ENCODE assay signal across 15 cellular contexts in genomic region chr1:232965124-232965911, GRCh38. TPM values are rescaled to one million over a fixed set of nuclear protein-coding genes. Genes with fewer than 3 reads are reported as not detected.
DNase-seq lines count a peak whose midpoint lies in the region; ATAC-seq and TF ChIP-seq lines count a peak whose summit lies in the region.
"Had no signal": no experiment of that assay in that cellular context is flagged by ENCODE, and none has a peak within 500 bp of the region (broad histone marks: within the 10 kb centered on the region; RNA-seq: fewer than 3 reads in every experiment).

No MANE protein-coding gene starts in this region.

- peak overlapping the region; percentile 19 for H3K27ac Mint-ChIP-seq in stimulated activated naive CD8-positive, alpha-beta T cell treated with anti-CD3 and anti-CD28 coated beads, Interleukin-15, amount 100 ng/mL, for 72 hours

- TF ChIP-seq CTCF in heart left ventricle (IDR thresholded peaks at IDR 0.05): no peak

- no peaks in the 10 kb centered on the region for H3K27me3 Mint-ChIP-seq in stimulated activated naive CD8-positive, alpha-beta T cell treated with anti-CD3 and anti-CD28 coated beads, Interleukin-15, amount 100 ng/mL, for 72 hours

- ATAC-seq in stimulated activated naive CD8-positive, alpha-beta T cell treated with anti-CD3 and anti-CD28 coated beads, Interleukin-15, amount 100 ng/mL, for 72 hours: peak; percentile 71
- ATAC-seq in stimulated activated naive CD8-positive, alpha-beta T cell treated with anti-CD3 and anti-CD28 coated beads, Interleukin-15, Interleukin-2, amounts not matched to agents 100 U/mL and 50 U/mL, for 24 hours: no peak
- ATAC-seq in HG03342 (IDR thresholded peaks at IDR 0.05; ENCODE audit: unreplicated experiment) (peak; percentile 47), heart left ventricle (peak in 3 of 4 donors; percentile 40 to 58 (median 48)), HG03565 (IDR thresholded peaks at IDR 0.05; ENCODE audit: unreplicated experiment) (no peak)
- ATAC-seq: activated T-cell treated with anti-CD3 and anti-CD28 coated beads, Interleukin-2, amount 50 U/mL, for 4 hours; SK-N-SH treated with all-trans-retinoic acid at 6 μM for 48 hours had no signal

- H3K27me3 ChIP-seq in heart left ventricle: no peaks in the 10 kb centered on the region
- H3K27me3 ChIP-seq: vagina had no signal

- intact Hi-C loops in heart left ventricle (cut with DNase I): loop anchor here in 4 of 10 donors (5.0 to 10.0 kb wide), 3 partner anchors 161 to 331 kb away; partner anchors contain the start of genes SIPA1L2 (in 2 of the 4) and MAP10 (in 1 of the 4)

- peaks cover 0 to 71% (median 36%) of the 10 kb centered on the region in 12 donors for H3K4me1 ChIP-seq in heart left ventricle
- H3K4me1 ChIP-seq: vagina had no signal

- H3K9me3 Mint-ChIP-seq in stimulated activated naive CD8-positive, alpha-beta T cell treated with anti-CD3 and anti-CD28 coated beads, Interleukin-15, amount 100 ng/mL, for 72 hours: no peaks in the 10 kb centered on the region
- H3K9me3 Mint-ChIP-seq: activated T-cell treated with anti-CD3 and anti-CD28 coated beads, Interleukin-2, amount 50 U/mL, for 4 hours had no signal

- peaks cover 0 to 37% (median 22%) of the 10 kb centered on the region in 9 donors for H3K36me3 ChIP-seq in heart left ventricle

- no peak overlapping the region for H3K4me3 ChIP-seq in heart left ventricle
- H3K4me3 ChIP-seq: vagina had no signal

- no peak for DNase-seq in stimulated activated naive CD8-positive, alpha-beta T cell treated with anti-CD3 and anti-CD28 coated beads, Interleukin-15, amount 100 ng/mL, for 72 hours
- no peak for DNase-seq in stimulated activated naive CD8-positive, alpha-beta T cell treated with anti-CD3 and anti-CD28 coated beads, Interleukin-15, Interleukin-2, amounts not matched to agents 100 U/mL and 50 U/mL, for 24 hours
- DNase-seq in heart left ventricle: no peak
- no peak for DNase-seq in nucleus accumbens (lab: John Stamatoyannopoulos, UW)
- DNase-seq in stimulated activated CD4-positive, alpha-beta T cell treated with anti-CD3 and anti-CD28 coated beads, Interleukin-4, amount 100 ng/mL, for 1 hour: no peak
- no peak for DNase-seq in mucosa of gallbladder (ENCODE audit: low spot score)
- DNase-seq: activated T-cell treated with anti-CD3 and anti-CD28 coated beads, Interleukin-2, amount 50 U/mL, for 4 hours; anterior cingulate cortex; DMS79; NCI-H1092 treated with DMSO at 0.1 percent for 48 hours; stimulated activated CD8-positive, alpha-beta memory T cell treated with anti-CD3 and anti-CD28 coated beads, Interleukin-4, amount 100 ng/mL, for 48 hours had no signal

- no peaks in the 10 kb centered on the region for H3K9me3 ChIP-seq in heart left ventricle
- H3K9me3 ChIP-seq: vagina had no signal

- 45 to 70% (median 56%) methylated on average over 9 to 10 of the region's 10 CpGs for WGBS in heart left ventricle, 4 donors

- H3K27ac ChIP-seq in heart left ventricle: peak overlapping the region in 6 of 12 donors; percentile 3 to 26 (median 15)
- H3K27ac ChIP-seq: vagina had no signal

- H3K4me1 Mint-ChIP-seq in stimulated activated naive CD8-positive, alpha-beta T cell treated with anti-CD3 and anti-CD28 coated beads, Interleukin-15, amount 100 ng/mL, for 72 hours: peaks cover 58% of the 10 kb centered on the region

- TF ChIP-seq POLR2A in heart left ventricle (IDR thresholded peaks at IDR 0.05): no peak

- H3K4me3 Mint-ChIP-seq in stimulated activated naive CD8-positive, alpha-beta T cell treated with anti-CD3 and anti-CD28 coated beads, Interleukin-15, amount 100 ng/mL, for 72 hours: no peak overlapping the region
- H3K4me3 Mint-ChIP-seq: activated T-cell treated with anti-CD3 and anti-CD28 coated beads, Interleukin-2, amount 50 U/mL, for 4 hours had no signal

RNA-seq across cellular contexts. Expression of gene NTPCR, which starts 14.9 kb away (rescaled TPM):
- total RNA-seq in heart left ventricle (10 to 100 TPM; 29.6 to 62.9 (median 57.7) TPM), mucosa of gallbladder (53.5 TPM)
- polyA plus RNA-seq in heart left ventricle: 10 to 100 TPM; 70.3 to 81.8 TPM

Comparison
In these comparisons a context has a peak if more than half of its experiments do, and no peak if none do; other contexts are left out.
1. ATAC-seq: peak in stimulated activated naive CD8-positive, alpha-beta T cell treated with anti-CD3 and anti-CD28 coated beads, Interleukin-15, amount 100 ng/mL, for 72 hours (single experiment), HG03342 (single experiment) and heart left ventricle (3 of 4); none in stimulated activated naive CD8-positive, alpha-beta T cell treated with anti-CD3 and anti-CD28 coated beads, Interleukin-15, Interleukin-2, amounts not matched to agents 100 U/mL and 50 U/mL, for 24 hours (single experiment) and HG03565 (single experiment).